ENCODE assay signal across 10 cellular contexts in the genomic region with DNA sequence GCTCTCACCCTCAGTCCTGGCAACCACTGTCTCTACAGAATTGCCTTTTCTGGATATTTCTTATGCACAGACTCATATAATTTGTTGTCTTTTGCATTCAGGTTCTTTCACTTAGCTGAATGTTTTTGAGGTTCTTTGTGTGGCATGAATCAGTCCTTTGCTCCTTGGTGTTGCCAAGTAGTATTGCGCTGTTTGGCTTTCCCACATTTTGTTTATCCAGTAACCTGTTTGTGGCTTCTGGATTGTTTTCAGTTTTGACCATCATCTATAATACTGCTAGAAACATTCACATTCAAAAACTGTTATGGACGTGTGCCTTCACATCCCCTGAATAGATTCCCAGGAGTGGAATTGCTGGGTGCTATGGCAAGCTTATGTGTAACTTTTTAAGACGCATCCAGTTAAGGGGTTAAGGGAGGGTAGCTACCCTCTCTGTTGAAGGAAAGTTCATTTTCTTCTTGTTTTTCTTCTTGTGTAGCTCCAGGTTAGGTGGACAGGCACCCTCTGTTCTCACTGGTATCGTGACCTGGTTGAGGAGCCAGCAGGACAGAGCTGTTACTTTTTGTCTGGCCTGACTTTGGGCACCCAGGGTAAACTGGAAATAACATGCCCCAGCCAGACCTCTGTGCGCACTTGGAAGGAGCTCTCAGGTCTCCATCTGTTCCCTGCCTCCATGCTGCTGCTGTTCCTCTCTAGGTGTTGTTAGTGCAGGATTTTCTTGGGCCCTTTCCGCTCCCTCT. TPM values are rescaled to one million over a fixed set of nuclear protein-coding genes. Genes with fewer than 3 reads are reported as not detected.
DNase-seq lines count a peak whose midpoint lies in the region; ATAC-seq and TF ChIP-seq lines count a peak whose summit lies in the region.
"Had no signal": no experiment of that assay in that cellular context is flagged by ENCODE, and none has a peak within 500 bp of the region (broad histone marks: within the 10 kb centered on the region; RNA-seq: fewer than 3 reads in every experiment).

No MANE protein-coding gene starts in this region.

- TF ChIP-seq CTCF in Panc1 (IDR thresholded peaks at IDR 0.05) (no peak), esophagus muscularis mucosa (IDR thresholded peaks at IDR 0.05) (no peak)

- TF ChIP-seq EP300 in esophagus muscularis mucosa (IDR thresholded peaks at IDR 0.05): no peak

- H3K4me3 ChIP-seq in Panc1 (ENCODE audit: low read depth in 2 of 2, low read length in 2 of 2): peak overlapping the region in 1 of 2 experiments; percentile 1; a peak in 1 of 4 replicates
- H3K4me3 ChIP-seq in esophagus muscularis mucosa: peak overlapping the region in 1 of 4 donors; percentile 25

- 80% methylated on average over 6 of the region's 6 CpGs for WGBS in esophagus muscularis mucosa

- intact Hi-C loops in Panc1 (cut with micrococcal nuclease; ENCODE audit: unreplicated experiment): no loop called here
- intact Hi-C loops in esophagus muscularis mucosa (cut with DNase I): no loop called here

- H3K27ac ChIP-seq in Panc1 (ENCODE audit: low read length): no peak overlapping the region
- H3K27ac ChIP-seq in esophagus muscularis mucosa (replicated peaks in 1 of 4): no peak overlapping the region

- POLR2A ChIA-PET in Panc1 (lab: Charles Lee): no interaction called here

- in situ Hi-C loops in Panc1 (cut with HindIII; ENCODE audit: low pct_unique_long_range_greater_than_20kb, low sequenced_read_pairs): no loop called here

- H3K27me3 Mint-ChIP-seq in T-helper 1 cell treated with Interleukin-12 subunit alpha and Interleukin-12 subunit beta and Interleukin-4 antibody, amounts not matched to agents 30 μg/mL and 1 μg/mL, for 36 hours (ENCODE audit: low read depth): no peaks in the 10 kb centered on the region

- DNase-seq in T-helper 1 cell: no peak
- DNase-seq in Panc1 (ENCODE audit: low read depth, low spot score): no peak
- peak; percentile 47 for DNase-seq in esophagus muscularis mucosa (ENCODE audit: extremely low spot score)
- DNase-seq in stimulated activated effector memory CD8-positive, alpha-beta T cell treated with anti-CD3 and anti-CD28 coated beads, Interleukin-12 subunit alpha, Interleukin-12 subunit beta, amount 100 ng/mL, for 72 hours (ENCODE audit: low spot score in 2 of 2): peak in 1 of 2 donors; percentile 30
- DNase-seq in SW480 (ENCODE audit: low spot score): no peak
- DNase-seq in ureter (ENCODE audit: low spot score): no peak
- DNase-seq: NCI-H2171 treated with DMSO at 0.1 percent for 48 hours had no signal

- no peaks in the 10 kb centered on the region for H3K9me3 Mint-ChIP-seq in T-helper 1 cell treated with Interleukin-12 subunit alpha and Interleukin-12 subunit beta and Interleukin-4 antibody, amounts not matched to agents 30 μg/mL and 1 μg/mL, for 36 hours
- no peaks in the 10 kb centered on the region for H3K9me3 Mint-ChIP-seq in stimulated activated effector memory CD8-positive, alpha-beta T cell treated with anti-CD3 and anti-CD28 coated beads, Interleukin-12 subunit alpha, Interleukin-12 subunit beta, amount 100 ng/mL, for 72 hours

- H3K4me3 Mint-ChIP-seq in T-helper 1 cell treated with Interleukin-12 subunit alpha and Interleukin-12 subunit beta and Interleukin-4 antibody, amounts not matched to agents 30 μg/mL and 1 μg/mL, for 36 hours: peak overlapping the region; percentile 90
- H3K4me3 Mint-ChIP-seq in stimulated activated effector memory CD8-positive, alpha-beta T cell treated with anti-CD3 and anti-CD28 coated beads, Interleukin-12 subunit alpha, Interleukin-12 subunit beta, amount 100 ng/mL, for 72 hours: peak overlapping the region; percentile 77

- peak overlapping the region; percentile 95 for H3K27ac Mint-ChIP-seq in T-helper 1 cell treated with Interleukin-12 subunit alpha and Interleukin-12 subunit beta and Interleukin-4 antibody, amounts not matched to agents 30 μg/mL and 1 μg/mL, for 36 hours
- H3K27ac Mint-ChIP-seq in stimulated activated effector memory CD8-positive, alpha-beta T cell treated with anti-CD3 and anti-CD28 coated beads, Interleukin-12 subunit alpha, Interleukin-12 subunit beta, amount 100 ng/mL, for 72 hours: peak overlapping the region; percentile 92

- no peaks in the 10 kb centered on the region; the same call in none of the 2 replicates for H3K4me1 ChIP-seq in Panc1 (ENCODE audit: control insufficient read depth, insufficient read depth, low read length)
- H3K4me1 ChIP-seq in esophagus muscularis mucosa: peaks cover 10 to 25% (median 18%) of the 10 kb centered on the region in 4 donors

- H3K9me3 ChIP-seq in Panc1 (ENCODE audit: control insufficient read depth, insufficient read depth, low read depth, low read length): no peaks in the 10 kb centered on the region
- H3K9me3 ChIP-seq in esophagus muscularis mucosa: no peaks in the 10 kb centered on the region

- peaks cover 33% of the 10 kb centered on the region for H3K36me3 Mint-ChIP-seq in T-helper 1 cell treated with Interleukin-12 subunit alpha and Interleukin-12 subunit beta and Interleukin-4 antibody, amounts not matched to agents 30 μg/mL and 1 μg/mL, for 36 hours (ENCODE audit: low read depth)
- H3K36me3 Mint-ChIP-seq in stimulated activated effector memory CD8-positive, alpha-beta T cell treated with anti-CD3 and anti-CD28 coated beads, Interleukin-12 subunit alpha, Interleukin-12 subunit beta, amount 100 ng/mL, for 72 hours: peaks cover 7% of the 10 kb centered on the region

- H3K27me3 ChIP-seq in Panc1 (ENCODE audit: control insufficient read depth, insufficient read depth, low read length): no peaks in the 10 kb centered on the region
- no peaks in the 10 kb centered on the region for H3K27me3 ChIP-seq in esophagus muscularis mucosa

- CTCF ChIA-PET in Panc1 (lab: Charles Lee): no interaction called here

- no TSS peak for BruUV-seq in Panc1 (replicated peaks; lab: Mats Ljungman, UMichigan)

- ATAC-seq in Panc1: 0 out of 2 replicates have a peak, but pooled peaks have one; percentile 17
- no peak for ATAC-seq in stimulated activated effector memory CD8-positive, alpha-beta T cell treated with anti-CD3 and anti-CD28 coated beads, Interleukin-12 subunit alpha, Interleukin-12 subunit beta, amount 100 ng/mL, for 72 hours
- ATAC-seq in HG03442 (IDR thresholded peaks at IDR 0.05; ENCODE audit: unreplicated experiment): no peak

- H3K36me3 ChIP-seq in Panc1 (ENCODE audit: control insufficient read depth, insufficient read depth, low read length) (no peaks in the 10 kb centered on the region), esophagus muscularis mucosa (no peaks in the 10 kb centered on the region)

- no peak for TF ChIP-seq POLR2A in esophagus muscularis mucosa (IDR thresholded peaks at IDR 0.05; ENCODE audit: low read depth)

- H3K4me1 Mint-ChIP-seq in T-helper 1 cell treated with Interleukin-12 subunit alpha and Interleukin-12 subunit beta and Interleukin-4 antibody, amounts not matched to agents 30 μg/mL and 1 μg/mL, for 36 hours (ENCODE audit: low read depth): peaks cover 81% of the 10 kb centered on the region
- H3K4me1 Mint-ChIP-seq in stimulated activated effector memory CD8-positive, alpha-beta T cell treated with anti-CD3 and anti-CD28 coated beads, Interleukin-12 subunit alpha, Interleukin-12 subunit beta, amount 100 ng/mL, for 72 hours: peaks cover 81% of the 10 kb centered on the region

RNA-seq across cellular contexts. Expression of a gene that starts 29.6 kb away (rescaled TPM):
- total RNA-seq in Panc1 (2021; ENCODE audit: unreplicated experiment) (0.49 TPM), esophagus muscularis mucosa (1 to 10 TPM; 3.7 to 9.3 (median 5.4) TPM), ureter (14.7 TPM)
- not detected for polyA plus RNA-seq in Panc1 (2012; ENCODE audit: insufficient read length)
- total RNA-seq: HT-29 had no signal
